In genomic region chr1:43358121-43358745, GRCh38 we compare ENCODE assay signal across 8 cellular contexts. TPM values are rescaled to one million over a fixed set of nuclear protein-coding genes. Genes with fewer than 3 reads are reported as not detected.
A peak's percentile ranks its signal among the peaks of the same experiment; 100 is the strongest.
DNase-seq lines count a peak whose midpoint lies in the region; ATAC-seq and TF ChIP-seq lines count a peak whose summit lies in the region.

No MANE protein-coding gene starts in this region.

- TF ChIP-seq CTCF in SK-N-SH (IDR thresholded peaks at IDR 0.05) = peak; percentile 67
- TF ChIP-seq CTCF in lung (IDR thresholded peaks at IDR 0.05; ENCODE audit: control extremely low read depth, extremely low read depth) = peak; percentile 5
- peak; percentile 4 to 69 (median 46) for TF ChIP-seq CTCF in transverse colon (IDR thresholded peaks at IDR 0.05)

- DNase-seq in COLO668 (lab: John Stamatoyannopoulos, UW; ENCODE audit: unreplicated experiment) = peak; percentile 57
- peak; percentile 70 for DNase-seq in Karpas-422
- peak; percentile 51 for DNase-seq in SK-N-SH
- peak; percentile 69 for DNase-seq in dermis blood vessel endothelial cell
- DNase-seq in lung (ENCODE audit: low spot score) = no peak
- DNase-seq in transverse colon = peak; percentile 64
- no peak for DNase-seq in NCI-H2081 treated with DMSO at 0.1 percent for 48 hours (lab: John Stamatoyannopoulos, UW)

- CTCF ChIA-PET in SK-N-SH (lab: Yijun Ruan, JAX) = interaction anchor here (1.0 to 2.1 kb wide), 6 partner anchors 10 to 132 kb away, joined by 3 to 9 read pairs (median 5); partner anchors contain the start of genes ELOVL1, MED8 and SZT2

- H3K4me3 ChIP-seq in Karpas-422 (ENCODE audit: low read length) (peak overlapping the region; percentile 98), SK-N-SH (ENCODE audit: low read depth in 2 of 2, low read length in 1 of 2) (peak overlapping the region; percentile 78 to 79), lung (peak overlapping the region; percentile 70), transverse colon (peak overlapping the region; percentile 23 to 63 (median 51))

- in situ Hi-C loops in transverse colon (cut with MboI; ENCODE audit: low pct_ligation_motif_present in 1 of 4, low pct_unique_long_range_greater_than_20kb in 1 of 4, low sequenced_read_pairs in 3 of 4) = no loop called here

- H3K27ac ChIP-seq in Karpas-422 (ENCODE audit: low read length) (peak overlapping the region; percentile 64), SK-N-SH (ENCODE audit: low read depth in 2 of 2, low read length in 1 of 2) (peak overlapping the region; percentile 81 to 90), lung (ENCODE audit: low read depth in 1 of 2, low read length in 1 of 2) (peak overlapping the region; percentile 98 to 99), transverse colon (peak overlapping the region; percentile 90 to 97 (median 92))

- H3K4me1 ChIP-seq in Karpas-422 (ENCODE audit: low read length) = peaks cover 31% of the 10 kb centered on the region
- peaks cover 7 to 30% of the 10 kb centered on the region in 2 experiments; a peak in 1 of 4 replicates for H3K4me1 ChIP-seq in SK-N-SH (ENCODE audit: control insufficient read depth in 1 of 2, insufficient read depth in 2 of 2, low read depth in 1 of 2, low read length in 1 of 2)
- H3K4me1 ChIP-seq in lung (ENCODE audit: control insufficient read depth in 2 of 2, insufficient read depth in 2 of 2, low read length in 2 of 2) = peaks cover 0 to 6% of the 10 kb centered on the region in 2 donors
- peaks cover 4 to 29% (median 20%) of the 10 kb centered on the region in 4 donors for H3K4me1 ChIP-seq in transverse colon

- H3K9ac ChIP-seq in Karpas-422 (ENCODE audit: low read length) = peak overlapping the region; percentile 96
- H3K9ac ChIP-seq in SK-N-SH = peak overlapping the region; percentile 93

- TF ChIP-seq EP300 in SK-N-SH (IDR thresholded peaks at IDR 0.05; ENCODE audit: borderline replicate concordance in 1 of 2, low read depth in 1 of 2, low read length in 1 of 2) (no peak), transverse colon (IDR thresholded peaks at IDR 0.05; ENCODE audit: low read depth) (no peak)

- H3K36me3 ChIP-seq in Karpas-422 (ENCODE audit: insufficient read depth, low read length) (peaks cover 32% of the 10 kb centered on the region), SK-N-SH (replicated peaks in 1 of 2; ENCODE audit: control insufficient read depth in 1 of 2, insufficient read depth in 2 of 2, low read length in 1 of 2) (peaks cover 19 to 27% of the 10 kb centered on the region in 2 experiments), lung (ENCODE audit: control insufficient read depth in 2 of 2, insufficient read depth in 2 of 2, low read length in 2 of 2) (peaks cover under 1 to 19% of the 10 kb centered on the region in 2 donors), transverse colon (peaks cover 0 to 2% (median 0%) of the 10 kb centered on the region in 4 donors)

- peak; percentile 63 for TF ChIP-seq POLR2A in GM19099 (IDR thresholded peaks at IDR 0.05; ENCODE audit: extremely low read depth, insufficient read length, low read depth)
- TF ChIP-seq POLR2A in transverse colon (IDR thresholded peaks at IDR 0.05) = peak; percentile 64

- WGBS in SK-N-SH (ENCODE audit: low lambda C conversion rate) = 4% methylated on average over 20 of the region's 33 CpGs
- 0 to 1% methylated on average over 30 to 33 of the region's 33 CpGs for WGBS in lung, 2 donors
- WGBS in transverse colon (ENCODE audit: low coverage in 1 of 2), 2 donors = 0 to 1% methylated on average over 8 to 33 of the region's 33 CpGs

- intact Hi-C loops in transverse colon (cut with DNase I; ENCODE audit: low total_unique reads) = no loop called here

- TF ChIP-seq RAD21 in SK-N-SH (IDR thresholded peaks at IDR 0.05; ENCODE audit: low read length) = peak; percentile 20; the same call in 1 of the 2 replicates

- H3K9me3 ChIP-seq in Karpas-422 (ENCODE audit: low read length) (no peaks in the 10 kb centered on the region), SK-N-SH (no peaks in the 10 kb centered on the region), lung (ENCODE audit: control insufficient read depth in 2 of 2, insufficient read depth in 1 of 2, low read length in 1 of 2) (no peaks in the 10 kb centered on the region), transverse colon (no peaks in the 10 kb centered on the region)

- peaks cover 9% of the 10 kb centered on the region for H4K20me1 ChIP-seq in Karpas-422 (ENCODE audit: insufficient read depth, low read depth, low read length)
- H4K20me1 ChIP-seq in SK-N-SH (ENCODE audit: insufficient read depth) = no peaks in the 10 kb centered on the region

- H3K4me2 ChIP-seq in Karpas-422 (ENCODE audit: low read depth, low read length, poor library complexity, severe bottlenecking) (peak overlapping the region; percentile 100), SK-N-SH (peak overlapping the region; percentile 87)

- ATAC-seq in lung (ENCODE audit: insufficient read depth, low FRiP score) = peak; percentile 41

- H3K79me2 ChIP-seq in Karpas-422 (ENCODE audit: low read length) (peaks cover 28% of the 10 kb centered on the region), SK-N-SH (ENCODE audit: insufficient read depth) (peaks cover 49% of the 10 kb centered on the region)

- H3K27me3 ChIP-seq in Karpas-422 (ENCODE audit: low read length) (no peaks in the 10 kb centered on the region), SK-N-SH (ENCODE audit: insufficient read depth) (no peaks in the 10 kb centered on the region), lung (ENCODE audit: control insufficient read depth, insufficient read depth) (no peaks in the 10 kb centered on the region), transverse colon (no peaks in the 10 kb centered on the region)

- POLR2A ChIA-PET in SK-N-SH (lab: Yijun Ruan, JAX) = interaction anchor here (0.6 to 1.6 kb wide), 6 partner anchors 10 to 135 kb away, joined by 3 to 8 read pairs (median 4); partner anchors contain the start of genes ELOVL1, MED8 and SZT2

- peak overlapping the region; percentile 99 for H2AFZ ChIP-seq in Karpas-422 (ENCODE audit: low read length)
- H2AFZ ChIP-seq in SK-N-SH (ENCODE audit: low read depth) = peak overlapping the region; percentile 94

- peaks cover 26% of the 10 kb centered on the region for H3F3A ChIP-seq in SK-N-SH (replicated peaks; ENCODE audit: insufficient read depth)

- H3K9me2 ChIP-seq in Karpas-422 (replicated peaks; ENCODE audit: insufficient read depth, low read length) (no peaks in the 10 kb centered on the region), SK-N-SH (no peaks in the 10 kb centered on the region)

TF ChIP-seq in SK-N-SH, 30 proteins besides CTCF, POLR2A, EP300 and RAD21 (continues in another document):
- TF ChIP-seq CHD2 (IDR thresholded peaks at IDR 0.05; ENCODE audit: low read length, partially characterized antibody) = no peak
- 0 out of 2 replicates have a peak, but pooled peaks have one; percentile 24 for TF ChIP-seq SIN3A (IDR thresholded peaks at IDR 0.05; ENCODE audit: borderline replicate concordance, low read depth, low read length)
- TF ChIP-seq FOXJ3 (CRISPR knock-in tag; IDR thresholded peaks at IDR 0.05) = no peak
- TF ChIP-seq NRF1 (IDR thresholded peaks at IDR 0.05; ENCODE audit: low read depth, low read length) = no peak
- no peak for TF ChIP-seq NFIC (IDR thresholded peaks at IDR 0.05; ENCODE audit: borderline replicate concordance)
- no peak for TF ChIP-seq RXRA (IDR thresholded peaks at IDR 0.05; ENCODE audit: borderline replicate concordance, low read depth)
- peak; percentile 76 for TF ChIP-seq POLR2AphosphoS5 (IDR thresholded peaks at IDR 0.05; ENCODE audit: low read depth, low read length)
- TF ChIP-seq GATA2 (CRISPR knock-in tag; IDR thresholded peaks at IDR 0.05) = no peak

RNA-seq across cellular contexts. Expression of gene CDC20, which starts 0.5 kb away (rescaled TPM):
- total RNA-seq in Karpas-422 (2014; rRNA removed; shearing (Covaris generic); ENCODE audit: low replicate concordance) = 96.9 and 141 TPM in 2 replicates
- polyA plus RNA-seq in SK-N-SH (2012; rRNA removed) (56.1 and 82.7 TPM in 2 replicates), lung (1 to 10 TPM; 3.6 to 5.6 TPM)
- 36.0 and 52.4 TPM in 2 replicates for polyA plus RNA-seq in SK-N-SH (2012; cell fraction: cytosol; rRNA removed)
- polyA plus RNA-seq in SK-N-SH (2012; cell fraction: nucleus; rRNA removed) = 56.6 and 58.4 TPM in 2 replicates
- total RNA-seq in dermis blood vessel endothelial cell (22.1 and 121 TPM in 2 replicates), lung (1 to 10 TPM; 4.8 to 6.1 TPM), transverse colon (10 to 100 TPM in 1 of 4 donors, 1 to 10 TPM in 2, not detected in 1; 2.9 to 38.4 (median 4.5) TPM)

RNA-seq across cellular contexts. Expression of gene ELOVL1, which starts 9.6 kb away (rescaled TPM):
- total RNA-seq in Karpas-422 (2014; rRNA removed; shearing (Covaris generic); ENCODE audit: low replicate concordance) = 37.4 and 48.5 TPM in 2 replicates
- polyA plus RNA-seq in SK-N-SH (2012; rRNA removed) = 127 and 182 TPM in 2 replicates
- 90.5 and 113 TPM in 2 replicates for polyA plus RNA-seq in SK-N-SH (2012; cell fraction: cytosol; rRNA removed)
- 75.9 and 117 TPM in 2 replicates for polyA plus RNA-seq in SK-N-SH (2012; cell fraction: nucleus; rRNA removed)
- 51.9 and 66.2 TPM in 2 replicates for total RNA-seq in dermis blood vessel endothelial cell
- 100 to 1,000 TPM in 1 of 2 donors, 10 to 100 TPM in 1; 41.2 to 126 TPM for total RNA-seq in lung
- 100 to 1,000 TPM in 1 of 2 donors, 10 to 100 TPM in 1; 79.1 to 174 TPM for polyA plus RNA-seq in lung
- total RNA-seq in transverse colon = 100 to 1,000 TPM in 1 of 4 donors, 10 to 100 TPM in 3; 58.4 to 114 (median 99.5) TPM

RNA-seq across cellular contexts. Expression of gene MPL, which starts 20.6 kb away (rescaled TPM):
- total RNA-seq in Karpas-422 (2014; rRNA removed; shearing (Covaris generic); ENCODE audit: low replicate concordance) = not detected in 2 replicates
- not detected in 2 replicates for polyA plus RNA-seq in SK-N-SH (2012; rRNA removed)
- polyA plus RNA-seq in SK-N-SH (2012; cell fraction: cytosol; rRNA removed) = not detected in 2 replicates
- polyA plus RNA-seq in SK-N-SH (2012; cell fraction: nucleus; rRNA removed) = not detected in 2 replicates
- 0.09 TPM in 1 of 2 replicates, not detected in the other for total RNA-seq in dermis blood vessel endothelial cell
- total RNA-seq in lung = under 1 TPM; 0.63 to 0.67 TPM
- under 1 TPM; 0.12 to 0.23 TPM for polyA plus RNA-seq in lung
- under 1 TPM in 1 of 4 donors, not detected in 3; 0.32 TPM for total RNA-seq in transverse colon

RNA-seq across cellular contexts. Expression of gene MED8, which starts 31.4 kb away (rescaled TPM):
- 42.5 and 50.7 TPM in 2 replicates for total RNA-seq in Karpas-422 (2014; rRNA removed; shearing (Covaris generic); ENCODE audit: low replicate concordance)
- polyA plus RNA-seq in SK-N-SH (2012; rRNA removed) (33.7 and 42.9 TPM in 2 replicates), lung (10 to 100 TPM; 35.9 to 45.1 TPM)
- 36.8 and 38.5 TPM in 2 replicates for polyA plus RNA-seq in SK-N-SH (2012; cell fraction: cytosol; rRNA removed)
- polyA plus RNA-seq in SK-N-SH (2012; cell fraction: nucleus; rRNA removed) = 38.9 and 52.9 TPM in 2 replicates
- total RNA-seq in dermis blood vessel endothelial cell (45.9 and 51.9 TPM in 2 replicates), lung (10 to 100 TPM; 35.5 to 44.4 TPM), transverse colon (10 to 100 TPM; 12.7 to 41.9 (median 25.0) TPM)

RNA-seq across cellular contexts. Expression of gene SZT2, which starts 31.5 kb away (rescaled TPM):
- total RNA-seq in Karpas-422 (2014; rRNA removed; shearing (Covaris generic); ENCODE audit: low replicate concordance) = 24.9 and 31.3 TPM in 2 replicates
- polyA plus RNA-seq in SK-N-SH (2012; rRNA removed) = 11.1 and 12.9 TPM in 2 replicates
- 2.8 and 4.0 TPM in 2 replicates for polyA plus RNA-seq in SK-N-SH (2012; cell fraction: cytosol; rRNA removed)
- polyA plus RNA-seq in SK-N-SH (2012; cell fraction: nucleus; rRNA removed) = 52.0 and 57.1 TPM in 2 replicates
- 18.9 and 24.8 TPM in 2 replicates for total RNA-seq in dermis blood vessel endothelial cell
- total RNA-seq in lung = 10 to 100 TPM; 48.5 to 71.5 TPM
- 10 to 100 TPM; 15.2 to 31.8 TPM for polyA plus RNA-seq in lung
- total RNA-seq in transverse colon = 100 to 1,000 TPM in 2 of 4 donors, 10 to 100 TPM in 2; 43.1 to 106 (median 82.2) TPM

Comparison
In these comparisons a context has a peak if more than half of its experiments do, and no peak if none do; other contexts are left out.
1. DNase-seq: peak in COLO668 (single experiment), Karpas-422 (single experiment), SK-N-SH (single experiment), dermis blood vessel endothelial cell (single experiment) and transverse colon (single experiment); none in lung (single experiment) and NCI-H2081 treated with DMSO at 0.1 percent for 48 hours (single experiment).
2. CTCF ChIP-seq: peak in every context shown above with its lines; median percentile 67 in SK-N-SH; 46 in transverse colon; 5 in lung.
3. Peak in every context shown above with its lines, with median percentiles within 50 percentile points of each other: H3K27ac ChIP-seq and H3K4me3 ChIP-seq.